In the genomic region with DNA sequence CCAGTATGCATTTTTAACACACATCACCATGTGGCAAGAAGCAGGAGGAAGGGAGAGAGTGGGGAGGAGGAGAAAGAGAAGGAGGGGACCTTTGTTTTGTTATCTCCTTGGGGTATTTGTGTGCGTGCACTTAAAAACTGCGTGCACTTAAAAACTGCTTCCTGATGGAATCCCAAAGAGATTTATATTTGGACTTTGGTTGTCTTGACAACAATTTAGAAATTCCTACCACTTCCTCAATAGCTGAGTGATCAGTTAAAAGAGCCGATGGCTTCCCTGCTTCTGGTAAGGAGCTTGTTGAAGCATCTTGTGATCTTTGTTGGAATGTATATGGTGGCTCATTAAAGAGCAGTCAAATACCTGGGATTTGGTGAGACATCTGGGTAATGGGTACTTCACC, we compare ENCODE assay signal across 14 cellular contexts. TPM values are rescaled to one million over a fixed set of nuclear protein-coding genes. Genes with fewer than 3 reads are reported as not detected.
DNase-seq lines count a peak whose midpoint lies in the region; ATAC-seq, FAIRE-seq and TF ChIP-seq lines count a peak whose summit lies in the region.
"Had no signal": no experiment of that assay in that cellular context is flagged by ENCODE, and none has a peak within 500 bp of the region (broad histone marks: within the 10 kb centered on the region; RNA-seq: fewer than 3 reads in every experiment).

No MANE protein-coding gene starts in this region.

- no peaks in the 10 kb centered on the region for H3K27me3 Mint-ChIP-seq in memory B cell
- peaks cover 38% of the 10 kb centered on the region for H3K27me3 Mint-ChIP-seq in type B pancreatic cell

- in situ Hi-C loops in brain microvascular endothelial cell (cut with HindIII; ENCODE audit: low pct_ligation_motif_present, low sequenced_read_pairs) (no loop called here), ACHN (cut with HindIII; ENCODE audit: low pct_ligation_motif_present, low pct_unique_long_range_greater_than_20kb, low sequenced_read_pairs) (no loop called here)

- H3K27ac ChIP-seq in brain microvascular endothelial cell, result peak overlapping the region; percentile 30
- H3K27ac ChIP-seq: testis had no signal

- H3K9me3 Mint-ChIP-seq in memory B cell (no peaks in the 10 kb centered on the region), type B pancreatic cell (no peaks in the 10 kb centered on the region)
- H3K9me3 Mint-ChIP-seq: activated naive CD4-positive, alpha-beta T cell treated with anti-CD3 and anti-CD28 coated beads, Interleukin-2, amount 10 ng/mL, durations not matched to agents 7 days and 5 days; CD8-positive, alpha-beta T cell had no signal

- H3K36me3 Mint-ChIP-seq in memory B cell (peaks cover 3% of the 10 kb centered on the region), type B pancreatic cell (peaks cover 7% of the 10 kb centered on the region)
- H3K36me3 Mint-ChIP-seq: CD8-positive, alpha-beta T cell had no signal

- H3K4me1 Mint-ChIP-seq in memory B cell (peaks cover 63% of the 10 kb centered on the region), type B pancreatic cell (ENCODE audit: unreplicated experiment) (peaks cover 43% of the 10 kb centered on the region)

- H3K27ac Mint-ChIP-seq in memory B cell, result peak overlapping the region; percentile 98
- no peak overlapping the region for H3K27ac Mint-ChIP-seq in type B pancreatic cell
- H3K27ac Mint-ChIP-seq: activated naive CD4-positive, alpha-beta T cell treated with anti-CD3 and anti-CD28 coated beads, Interleukin-2, amount 10 ng/mL, durations not matched to agents 7 days and 5 days; CD8-positive, alpha-beta T cell had no signal

- H3K4me3 ChIP-seq in brain microvascular endothelial cell (ENCODE audit: low read depth, low read length), result no peak overlapping the region
- H3K4me3 ChIP-seq: testis had no signal

- FAIRE-seq in GM19239 (lab: Jason Lieb, UNC), result no peak

- ATAC-seq in memory B cell (ENCODE audit: low read depth), result no peak
- ATAC-seq: CD8-positive, alpha-beta T cell had no signal

- peaks cover 3% of the 10 kb centered on the region for H3K36me3 ChIP-seq in brain microvascular endothelial cell (replicated peaks)

- peak overlapping the region; percentile 72 for H3K4me3 Mint-ChIP-seq in memory B cell
- H3K4me3 Mint-ChIP-seq in type B pancreatic cell, result peak overlapping the region; percentile 56
- H3K4me3 Mint-ChIP-seq: activated naive CD4-positive, alpha-beta T cell treated with anti-CD3 and anti-CD28 coated beads, Interleukin-2, amount 10 ng/mL, durations not matched to agents 7 days and 5 days; CD8-positive, alpha-beta T cell had no signal

- DNase-seq in HT-29 (ENCODE audit: low spot score) (peak; percentile 20), brain microvascular endothelial cell (no peak), memory B cell (ENCODE audit: low spot score in 2 of 2) (no peak), type B pancreatic cell (ENCODE audit: extremely low spot score, unreplicated experiment) (no peak), NCI-H1694 treated with DMSO at 0.1 percent for 48 hours (lab: John Stamatoyannopoulos, UW) (no peak), GM19239 (ENCODE audit: insufficient read length, low spot score) (no peak), ACHN (no peak)
- DNase-seq: activated CD4-positive, alpha-beta T cell treated with anti-CD3 and anti-CD28 coated beads for 1 hour; activated naive CD4-positive, alpha-beta T cell treated with anti-CD3 and anti-CD28 coated beads, Interleukin-2, amount 10 ng/mL, durations not matched to agents 7 days and 5 days; CD8-positive, alpha-beta T cell; EL; NCI-H1048; SHP77 treated with DMSO at 0.1 percent for 48 hours; testis had no signal

- TF ChIP-seq CTCF in brain microvascular endothelial cell (IDR thresholded peaks at IDR 0.05; ENCODE audit: low read depth, low read length, missing control alignments) (no peak), type B pancreatic cell (conservative IDR thresholded peaks at IDR 0.05) (no peak)

- H3K27me3 ChIP-seq in brain microvascular endothelial cell (replicated peaks), result no peaks in the 10 kb centered on the region
- H3K27me3 ChIP-seq: testis had no signal

RNA-seq across cellular contexts. Expression of a gene that starts 4.5 kb away (rescaled TPM):
- total RNA-seq in HT-29 (2014; rRNA removed; shearing (Covaris generic)), result 1.7 and 1.9 TPM in 2 replicates
- total RNA-seq in type B pancreatic cell (ENCODE audit: low replicate concordance), result 8.9 and 19.7 TPM in 2 replicates
